1 cellular context compared by ENCODE assay signal in genomic region chr22:20951932-20952380, GRCh38.
A peak's percentile ranks its signal among the peaks of the same experiment; 100 is the strongest.
TF ChIP-seq lines count a peak whose summit lies in the region.

No MANE protein-coding gene starts in this region.

TF ChIP-seq in HepG2, 621 proteins besides CTCF, POLR2A, EP300 and RAD21 (continues in another document):
- TF ChIP-seq PRDM10 (CRISPR knock-in tag; IDR thresholded peaks at IDR 0.05; ENCODE audit: low read depth) (no peak), ZNF468 (CRISPR knock-in tag; IDR thresholded peaks at IDR 0.05) (no peak), JUND (CRISPR knock-in tag; IDR thresholded peaks at IDR 0.05) (no peak), BCL6 (CRISPR knock-in tag; IDR thresholded peaks at IDR 0.05) (peak; percentile 41; the same call in 1 of the 2 replicates), ZNF710 (CRISPR knock-in tag; IDR thresholded peaks at IDR 0.05; ENCODE audit: borderline replicate concordance) (no peak), HDAC1 (CRISPR knock-in tag; IDR thresholded peaks at IDR 0.05) (no peak; the same call in 1 of the 2 replicates), ZBED4 (CRISPR knock-in tag; IDR thresholded peaks at IDR 0.05; ENCODE audit: borderline replicate concordance) (no peak), NFIB (CRISPR knock-in tag; IDR thresholded peaks at IDR 0.05; ENCODE audit: borderline replicate concordance) (no peak), ZNF75D (CRISPR knock-in tag; IDR thresholded peaks at IDR 0.05; ENCODE audit: borderline replicate concordance) (no peak), HMGXB4 (CRISPR knock-in tag; IDR thresholded peaks at IDR 0.05; ENCODE audit: borderline replicate concordance in 1 of 2, low read depth in 1 of 2) (peak in 1 of 2 experiments; percentile 45; a peak in 1 of 4 replicates), HIVEP1 (CRISPR knock-in tag; IDR thresholded peaks at IDR 0.05) (no peak), ZNF451 (CRISPR knock-in tag; IDR thresholded peaks at IDR 0.05) (no peak), ZBTB2 (CRISPR knock-in tag; IDR thresholded peaks at IDR 0.05; ENCODE audit: low read depth) (no peak), HMG20B (CRISPR knock-in tag; conservative IDR thresholded peaks at IDR 0.05) (no peak), ZNF180 (CRISPR knock-in tag; IDR thresholded peaks at IDR 0.05; ENCODE audit: borderline replicate concordance, low read depth) (no peak), ARID3A (IDR thresholded peaks at IDR 0.05; ENCODE audit: low read depth, low read length) (0 out of 2 replicates have a peak, but pooled peaks have one; percentile 5), ZNF678 (CRISPR knock-in tag; IDR thresholded peaks at IDR 0.05) (no peak), NKX3-1 (CRISPR knock-in tag; IDR thresholded peaks at IDR 0.05) (0 out of 2 replicates have a peak, but pooled peaks have one; percentile 31), CENPX (CRISPR knock-in tag; IDR thresholded peaks at IDR 0.05) (no peak), MAZ (IDR thresholded peaks at IDR 0.05; ENCODE audit: borderline replicate concordance, low read depth, low read length) (no peak), MAZ (CRISPR knock-in tag; IDR thresholded peaks at IDR 0.05; ENCODE audit: low read depth) (no peak), DPF2 (CRISPR knock-in tag; IDR thresholded peaks at IDR 0.05; ENCODE audit: borderline replicate concordance, low read depth) (0 out of 2 replicates have a peak, but pooled peaks have one; percentile 40), WIZ (CRISPR knock-in tag; IDR thresholded peaks at IDR 0.05) (no peak), MTA1 (CRISPR knock-in tag; IDR thresholded peaks at IDR 0.05; ENCODE audit: borderline replicate concordance) (0 out of 2 replicates have a peak, but pooled peaks have one; percentile 58), GTF3A (CRISPR knock-in tag; conservative IDR thresholded peaks at IDR 0.05) (no peak), KAT8 (CRISPR knock-in tag; IDR thresholded peaks at IDR 0.05) (no peak), RFX5 (IDR thresholded peaks at IDR 0.05; ENCODE audit: low read depth, low read length) (peak; percentile 94), SSRP1 (CRISPR knock-in tag; IDR thresholded peaks at IDR 0.05) (no peak; the same call in 1 of the 2 replicates), ZNF83 (CRISPR knock-in tag; IDR thresholded peaks at IDR 0.05; ENCODE audit: borderline replicate concordance) (no peak), KLF16 (CRISPR knock-in tag; IDR thresholded peaks at IDR 0.05) (no peak), SP140L (CRISPR knock-in tag; IDR thresholded peaks at IDR 0.05; ENCODE audit: borderline replicate concordance) (no peak), TFAP4 (IDR thresholded peaks at IDR 0.05; ENCODE audit: borderline replicate concordance, low read depth) (no peak), JARID2 (CRISPR knock-in tag; IDR thresholded peaks at IDR 0.05; ENCODE audit: insufficient replicate concordance) (no peak), MED1 (CRISPR knock-in tag; IDR thresholded peaks at IDR 0.05) (peak; percentile 40; the same call in 1 of the 2 replicates), ZBTB8A (CRISPR knock-in tag; IDR thresholded peaks at IDR 0.05; ENCODE audit: borderline replicate concordance, low read depth) (no peak), ZNF672 (CRISPR knock-in tag; IDR thresholded peaks at IDR 0.05) (no peak), FOSL2 (CRISPR knock-in tag; IDR thresholded peaks at IDR 0.05) (peak; percentile 33; the same call in 1 of the 2 replicates), NR2C2 (CRISPR knock-in tag; IDR thresholded peaks at IDR 0.05; ENCODE audit: borderline replicate concordance) (peak; percentile 56), TFDP2 (CRISPR knock-in tag; IDR thresholded peaks at IDR 0.05) (no peak), ZNF547 (CRISPR knock-in tag; IDR thresholded peaks at IDR 0.05) (no peak), ZNF557 (CRISPR knock-in tag; IDR thresholded peaks at IDR 0.05) (no peak), ATF7-NPFF (CRISPR knock-in tag; IDR thresholded peaks at IDR 0.05; ENCODE audit: low read depth) (no peak), ZNF713 (CRISPR knock-in tag; IDR thresholded peaks at IDR 0.05) (no peak), ZNF296 (CRISPR knock-in tag; conservative IDR thresholded peaks at IDR 0.05) (no peak), CREB3 (CRISPR knock-in tag; IDR thresholded peaks at IDR 0.05) (no peak), SNAPC2 (CRISPR knock-in tag; IDR thresholded peaks at IDR 0.05) (no peak), ZNF782 (CRISPR knock-in tag; IDR thresholded peaks at IDR 0.05; ENCODE audit: borderline replicate concordance) (no peak), ZNF207 (IDR thresholded peaks at IDR 0.05; ENCODE audit: borderline replicate concordance) (no peak), PRMT3 (CRISPR knock-in tag; IDR thresholded peaks at IDR 0.05; ENCODE audit: borderline replicate concordance, low read depth) (no peak), ZNF772 (CRISPR knock-in tag; IDR thresholded peaks at IDR 0.05) (0 out of 2 replicates have a peak, but pooled peaks have one; percentile 36), SPEN (CRISPR knock-in tag; IDR thresholded peaks at IDR 0.05; ENCODE audit: low read depth) (no peak), ZNF749 (CRISPR knock-in tag; IDR thresholded peaks at IDR 0.05; ENCODE audit: borderline replicate concordance) (no peak)
